ENCODE assay signal across 18 cellular contexts in genomic region chr22:37164535-37164887, GRCh38. TPM values are rescaled to one million over a fixed set of nuclear protein-coding genes. Genes with fewer than 3 reads are reported as not detected.
A peak's percentile ranks its signal among the peaks of the same experiment; 100 is the strongest.
DNase-seq lines count a peak whose midpoint lies in the region; ATAC-seq and TF ChIP-seq lines count a peak whose summit lies in the region.
"Had no signal": no experiment of that assay in that cellular context is flagged by ENCODE, and none has a peak within 500 bp of the region (broad histone marks: within the 10 kb centered on the region; RNA-seq: fewer than 3 reads in every experiment).

No MANE protein-coding gene starts in this region.

- no peaks in the 10 kb centered on the region for H3K27me3 Mint-ChIP-seq in activated T-cell treated with anti-CD3 and anti-CD28 coated beads, Interleukin-2, amount 50 U/mL, for 24 hours

- TF ChIP-seq POLR2A in spleen (IDR thresholded peaks at IDR 0.05): no peak

- no peak overlapping the region for H3K4me3 ChIP-seq in spleen
- H3K4me3 ChIP-seq: cardiac muscle cell, pancreas, upper lobe of right lung had no signal

- peak overlapping the region in 6 of 8 donors; percentile 7 to 87 (median 78) for H3K27ac ChIP-seq in spleen
- H3K27ac ChIP-seq: cardiac muscle cell, pancreas had no signal

- no peaks in the 10 kb centered on the region for H3K36me3 ChIP-seq in spleen
- H3K36me3 ChIP-seq: cardiac muscle cell, pancreas, upper lobe of right lung had no signal

- peaks cover 0 to 7% (median 6%) of the 10 kb centered on the region in 8 donors for H3K9me3 ChIP-seq in spleen
- H3K9me3 ChIP-seq: pancreas, upper lobe of right lung had no signal

- no peak for TF ChIP-seq CTCF in spleen (IDR thresholded peaks at IDR 0.05 in 8 of 11, conservative IDR thresholded peaks at IDR 0.05 in 3 of 11)

- H3K27me3 ChIP-seq in spleen (replicated peaks in 1 of 7): no peaks in the 10 kb centered on the region
- H3K27me3 ChIP-seq: cardiac muscle cell, pancreas, upper lobe of right lung had no signal

- peaks cover 13 to 88% (median 67%) of the 10 kb centered on the region in 6 donors for H3K4me1 ChIP-seq in spleen
- H3K4me1 ChIP-seq: pancreas had no signal

- peak overlapping the region; percentile 96 for H3K27ac Mint-ChIP-seq in activated T-cell treated with anti-CD3 and anti-CD28 coated beads, Interleukin-2, amount 50 U/mL, for 24 hours
- peak overlapping the region; percentile 86 to 93 for H3K27ac Mint-ChIP-seq in activated naive CD4-positive, alpha-beta T cell treated with anti-CD3 and anti-CD28 coated beads, Interleukin-2, amount 50 U/mL, for 72 hours

- peaks cover 4% of the 10 kb centered on the region for H3K9me3 Mint-ChIP-seq in activated T-cell treated with anti-CD3 and anti-CD28 coated beads, Interleukin-2, amount 50 U/mL, for 24 hours
- H3K9me3 Mint-ChIP-seq in activated naive CD4-positive, alpha-beta T cell treated with anti-CD3 and anti-CD28 coated beads, Interleukin-2, amount 50 U/mL, for 72 hours: peaks cover 0 to 5% of the 10 kb centered on the region in 2 donors

- intact Hi-C loops in spleen (cut with DNase I; ENCODE audit: low total_unique reads): no loop called here

- peak overlapping the region; percentile 45 for H3K4me3 Mint-ChIP-seq in activated T-cell treated with anti-CD3 and anti-CD28 coated beads, Interleukin-2, amount 50 U/mL, for 24 hours

- WGBS in spleen, 5 donors: 42 to 66% (median 54%) methylated on average over 4 to 5 of the region's 5 CpGs

- DNase-seq in activated T-cell treated with anti-CD3 and anti-CD28 coated beads, Interleukin-2, amount 50 U/mL, for 24 hours: no peak
- no peak for DNase-seq in activated T-cell treated with anti-CD3 and anti-CD28 coated beads for 4 hours
- no peak for DNase-seq in activated naive CD4-positive, alpha-beta T cell treated with anti-CD3 and anti-CD28 coated beads, Interleukin-2, amount 50 U/mL, for 72 hours (ENCODE audit: low spot score in 2 of 2)
- no peak for DNase-seq in spleen
- DNase-seq in NCI-H524 (lab: John Stamatoyannopoulos, UW): no peak
- DNase-seq in NCI-H2107 treated with DMSO at 0.1 percent for 48 hours (lab: John Stamatoyannopoulos, UW; ENCODE audit: unreplicated experiment): no peak
- DNase-seq: hypothalamus, IMR-90, NCI-H1092 treated with DMSO at 0.1 percent for 48 hours, NCI-H2171, SHP77 treated with DMSO at 0.1 percent for 48 hours had no signal

- ATAC-seq in HG03135 (IDR thresholded peaks at IDR 0.05; ENCODE audit: unreplicated experiment) (peak; percentile 2), GM18517 (IDR thresholded peaks at IDR 0.05; ENCODE audit: unreplicated experiment) (no peak)
- no peak for ATAC-seq in activated naive CD4-positive, alpha-beta T cell treated with anti-CD3 and anti-CD28 coated beads, Interleukin-2, amount 50 U/mL, for 72 hours
- ATAC-seq: HCT116, pancreas had no signal

- H3K36me3 Mint-ChIP-seq in activated T-cell treated with anti-CD3 and anti-CD28 coated beads, Interleukin-2, amount 50 U/mL, for 24 hours (ENCODE audit: low read depth): peaks cover 5% of the 10 kb centered on the region
- peaks cover 7 to 8% of the 10 kb centered on the region in 2 donors for H3K36me3 Mint-ChIP-seq in activated naive CD4-positive, alpha-beta T cell treated with anti-CD3 and anti-CD28 coated beads, Interleukin-2, amount 50 U/mL, for 72 hours

- H3K4me1 Mint-ChIP-seq in activated T-cell treated with anti-CD3 and anti-CD28 coated beads, Interleukin-2, amount 50 U/mL, for 24 hours (ENCODE audit: low read depth): peaks cover 95% of the 10 kb centered on the region

RNA-seq across cellular contexts. Expression of gene IL2RB, which starts 14.8 kb away (rescaled TPM):
- total RNA-seq in activated naive CD4-positive, alpha-beta T cell treated with anti-CD3 and anti-CD28 coated beads, Interleukin-2, amount 50 U/mL, for 72 hours: 100 to 1,000 TPM; 170 to 253 TPM
- total RNA-seq in spleen: 10 to 100 TPM; 20.6 to 75.2 (median 51.5) TPM
- 1 to 10 TPM; 3.7 to 5.9 (median 3.9) TPM for polyA plus RNA-seq in spleen
- total RNA-seq: IMR-90 had no signal
- polyA plus RNA-seq: cardiac muscle cell had no signal

RNA-seq across cellular contexts. Expression of gene C1QTNF6, which starts 23.5 kb away (rescaled TPM):
- total RNA-seq in activated naive CD4-positive, alpha-beta T cell treated with anti-CD3 and anti-CD28 coated beads, Interleukin-2, amount 50 U/mL, for 72 hours: 10 to 100 TPM; 13.8 to 14.5 TPM
- 10 to 100 TPM in 1 of 7 donors, 1 to 10 TPM in 6; 5.3 to 10.3 (median 6.9) TPM for total RNA-seq in spleen
- 1 to 10 TPM; 7.7 to 8.9 (median 8.8) TPM for polyA plus RNA-seq in spleen

RNA-seq across cellular contexts. Expression of gene SSTR3, which starts 47.8 kb away (rescaled TPM):
- total RNA-seq in activated naive CD4-positive, alpha-beta T cell treated with anti-CD3 and anti-CD28 coated beads, Interleukin-2, amount 50 U/mL, for 72 hours: 10 to 100 TPM in 1 of 2 donors, 1 to 10 TPM in 1; 5.2 to 28.1 TPM
- 1 to 10 TPM in 3 of 7 donors, under 1 TPM in 4; 0.56 to 2.0 (median 0.95) TPM for total RNA-seq in spleen
- 1 to 10 TPM; 1.2 to 2.0 (median 1.5) TPM for polyA plus RNA-seq in spleen
- total RNA-seq: upper lobe of right lung had no signal
- polyA plus RNA-seq: cardiac muscle cell had no signal

RNA-seq across cellular contexts. Expression of gene TMPRSS6, which starts 55.0 kb away (rescaled TPM):
- total RNA-seq in activated naive CD4-positive, alpha-beta T cell treated with anti-CD3 and anti-CD28 coated beads, Interleukin-2, amount 50 U/mL, for 72 hours: 10 to 100 TPM in 1 of 2 donors, 1 to 10 TPM in 1; 8.7 to 27.8 TPM
- total RNA-seq in spleen: under 1 TPM in 2 of 7 donors, not detected in 5; 0.54 to 0.55 TPM
- under 1 TPM; 0.09 to 0.28 (median 0.26) TPM for polyA plus RNA-seq in spleen
- total RNA-seq: cardiac muscle cell, IMR-90 had no signal
- polyA plus RNA-seq: AG04450, IMR-90 had no signal
